ENCODE assay signal across 1 cellular context in the genomic region with DNA sequence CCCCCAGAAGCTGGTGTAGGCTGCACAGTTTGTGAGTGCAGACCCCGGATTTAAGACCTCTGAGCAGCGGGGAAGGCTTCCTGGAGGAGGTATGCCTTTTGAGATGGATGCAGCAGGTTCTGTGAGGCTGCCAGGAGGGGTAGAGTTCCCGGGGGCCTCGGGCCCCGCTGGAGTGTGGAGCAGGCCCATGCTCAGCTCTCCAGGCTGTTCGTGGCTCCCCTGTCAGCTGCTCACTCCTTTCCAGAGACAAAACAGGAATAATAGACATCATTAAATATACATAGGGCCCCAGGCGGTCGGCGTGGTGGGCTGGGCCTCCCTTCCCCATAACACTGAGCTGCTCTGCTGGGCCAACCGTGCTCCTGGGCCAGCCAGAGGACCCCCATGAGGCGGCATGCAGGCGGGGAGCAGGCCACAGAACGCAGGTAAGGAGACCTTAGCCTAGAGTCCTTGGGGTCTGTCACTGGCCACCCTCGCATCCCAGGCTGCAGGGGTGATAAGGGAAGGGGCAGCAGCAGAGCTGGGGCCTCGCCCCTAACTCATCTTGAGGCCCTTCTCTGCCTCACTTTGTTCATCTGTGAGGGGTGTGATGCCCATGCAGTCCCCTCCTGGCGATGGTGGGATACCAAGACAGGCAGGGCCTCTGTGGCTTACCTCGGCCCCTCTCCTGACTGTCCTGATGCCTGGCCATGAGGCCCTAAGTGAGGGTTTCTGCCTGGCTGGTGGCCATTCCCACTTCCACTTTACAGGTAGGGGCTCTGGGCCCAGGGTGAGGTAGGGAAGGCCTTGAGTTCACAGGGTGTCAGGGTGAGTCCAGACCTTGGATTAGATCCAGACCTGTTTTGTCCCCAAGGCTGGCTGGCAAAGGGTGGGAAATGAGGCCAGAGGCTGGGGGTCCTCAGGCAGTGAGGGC.
TF ChIP-seq lines count a peak whose summit lies in the region.

A gene with protein sequence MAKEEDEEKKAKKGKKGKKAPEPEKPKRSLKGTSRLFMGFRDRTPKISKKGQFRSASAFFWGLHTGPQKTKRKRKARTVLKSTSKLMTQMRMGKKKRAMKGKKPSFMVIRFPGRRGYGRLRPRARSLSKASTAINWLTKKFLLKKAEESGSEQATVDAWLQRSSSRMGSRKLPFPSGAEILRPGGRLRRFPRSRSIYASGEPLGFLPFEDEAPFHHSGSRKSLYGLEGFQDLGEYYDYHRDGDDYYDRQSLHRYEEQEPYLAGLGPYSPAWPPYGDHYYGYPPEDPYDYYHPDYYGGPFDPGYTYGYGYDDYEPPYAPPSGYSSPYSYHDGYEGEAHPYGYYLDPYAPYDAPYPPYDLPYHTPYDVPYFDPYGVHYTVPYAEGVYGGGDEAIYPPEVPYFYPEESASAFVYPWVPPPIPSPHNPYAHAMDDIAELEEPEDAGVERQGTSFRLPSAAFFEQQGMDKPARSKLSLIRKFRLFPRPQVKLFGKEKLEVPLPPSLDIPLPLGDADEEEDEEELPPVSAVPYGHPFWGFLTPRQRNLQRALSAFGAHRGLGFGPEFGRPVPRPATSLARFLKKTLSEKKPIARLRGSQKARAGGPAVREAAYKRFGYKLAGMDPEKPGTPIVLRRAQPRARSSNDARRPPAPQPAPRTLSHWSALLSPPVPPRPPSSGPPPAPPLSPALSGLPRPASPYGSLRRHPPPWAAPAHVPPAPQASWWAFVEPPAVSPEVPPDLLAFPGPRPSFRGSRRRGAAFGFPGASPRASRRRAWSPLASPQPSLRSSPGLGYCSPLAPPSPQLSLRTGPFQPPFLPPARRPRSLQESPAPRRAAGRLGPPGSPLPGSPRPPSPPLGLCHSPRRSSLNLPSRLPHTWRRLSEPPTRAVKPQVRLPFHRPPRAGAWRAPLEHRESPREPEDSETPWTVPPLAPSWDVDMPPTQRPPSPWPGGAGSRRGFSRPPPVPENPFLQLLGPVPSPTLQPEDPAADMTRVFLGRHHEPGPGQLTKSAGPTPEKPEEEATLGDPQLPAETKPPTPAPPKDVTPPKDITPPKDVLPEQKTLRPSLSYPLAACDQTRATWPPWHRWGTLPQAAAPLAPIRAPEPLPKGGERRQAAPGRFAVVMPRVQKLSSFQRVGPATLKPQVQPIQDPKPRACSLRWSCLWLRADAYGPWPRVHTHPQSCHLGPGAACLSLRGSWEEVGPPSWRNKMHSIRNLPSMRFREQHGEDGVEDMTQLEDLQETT (N-terminal part only) (plus strand): TSS at position 357 of the 913 bp plus-strand sequence. CDS start 10,045 bp downstream, outside the sequence.

TF ChIP-seq in WTC11, 78 proteins besides CTCF, POLR2A, EP300 and RAD21 (continued from another document):
- TF ChIP-seq, protein P1, sequence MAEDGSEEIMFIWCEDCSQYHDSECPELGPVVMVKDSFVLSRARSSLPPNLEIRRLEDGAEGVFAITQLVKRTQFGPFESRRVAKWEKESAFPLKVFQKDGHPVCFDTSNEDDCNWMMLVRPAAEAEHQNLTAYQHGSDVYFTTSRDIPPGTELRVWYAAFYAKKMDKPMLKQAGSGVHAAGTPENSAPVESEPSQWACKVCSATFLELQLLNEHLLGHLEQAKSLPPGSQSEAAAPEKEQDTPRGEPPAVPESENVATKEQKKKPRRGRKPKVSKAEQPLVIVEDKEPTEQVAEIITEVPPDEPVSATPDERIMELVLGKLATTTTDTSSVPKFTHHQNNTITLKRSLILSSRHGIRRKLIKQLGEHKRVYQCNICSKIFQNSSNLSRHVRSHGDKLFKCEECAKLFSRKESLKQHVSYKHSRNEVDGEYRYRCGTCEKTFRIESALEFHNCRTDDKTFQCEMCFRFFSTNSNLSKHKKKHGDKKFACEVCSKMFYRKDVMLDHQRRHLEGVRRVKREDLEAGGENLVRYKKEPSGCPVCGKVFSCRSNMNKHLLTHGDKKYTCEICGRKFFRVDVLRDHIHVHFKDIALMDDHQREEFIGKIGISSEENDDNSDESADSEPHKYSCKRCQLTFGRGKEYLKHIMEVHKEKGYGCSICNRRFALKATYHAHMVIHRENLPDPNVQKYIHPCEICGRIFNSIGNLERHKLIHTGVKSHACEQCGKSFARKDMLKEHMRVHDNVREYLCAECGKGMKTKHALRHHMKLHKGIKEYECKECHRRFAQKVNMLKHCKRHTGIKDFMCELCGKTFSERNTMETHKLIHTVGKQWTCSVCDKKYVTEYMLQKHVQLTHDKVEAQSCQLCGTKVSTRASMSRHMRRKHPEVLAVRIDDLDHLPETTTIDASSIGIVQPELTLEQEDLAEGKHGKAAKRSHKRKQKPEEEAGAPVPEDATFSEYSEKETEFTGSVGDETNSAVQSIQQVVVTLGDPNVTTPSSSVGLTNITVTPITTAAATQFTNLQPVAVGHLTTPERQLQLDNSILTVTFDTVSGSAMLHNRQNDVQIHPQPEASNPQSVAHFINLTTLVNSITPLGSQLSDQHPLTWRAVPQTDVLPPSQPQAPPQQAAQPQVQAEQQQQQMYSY (CRISPR knock-in tag; IDR thresholded peaks at IDR 0.05): no peak
- TF ChIP-seq, protein P2, sequence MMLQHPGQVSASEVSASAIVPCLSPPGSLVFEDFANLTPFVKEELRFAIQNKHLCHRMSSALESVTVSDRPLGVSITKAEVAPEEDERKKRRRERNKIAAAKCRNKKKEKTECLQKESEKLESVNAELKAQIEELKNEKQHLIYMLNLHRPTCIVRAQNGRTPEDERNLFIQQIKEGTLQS (CRISPR knock-in tag; conservative IDR thresholded peaks at IDR 0.05): no peak
- TF ChIP-seq OVOL2 (CRISPR knock-in tag; IDR thresholded peaks at IDR 0.05; ENCODE audit: borderline replicate concordance) (no peak), ZNF671 (CRISPR knock-in tag; IDR thresholded peaks at IDR 0.05) (no peak), GTF2I (CRISPR knock-in tag; conservative IDR thresholded peaks at IDR 0.05) (no peak), MXD4 (CRISPR knock-in tag; IDR thresholded peaks at IDR 0.05; ENCODE audit: borderline replicate concordance) (no peak), ZNF121 (CRISPR knock-in tag; IDR thresholded peaks at IDR 0.05) (no peak), TP53 (CRISPR knock-in tag; IDR thresholded peaks at IDR 0.05) (no peak), ETV6 (CRISPR knock-in tag; IDR thresholded peaks at IDR 0.05) (no peak), ZNF263 (CRISPR knock-in tag; IDR thresholded peaks at IDR 0.05; ENCODE audit: low read depth) (no peak), FOXK1 (CRISPR knock-in tag; IDR thresholded peaks at IDR 0.05) (no peak), ZNF396 (CRISPR knock-in tag; IDR thresholded peaks at IDR 0.05; ENCODE audit: borderline replicate concordance) (no peak), NFYB (CRISPR knock-in tag; conservative IDR thresholded peaks at IDR 0.05; ENCODE audit: low read depth) (no peak)
- TF ChIP-seq, protein P3, sequence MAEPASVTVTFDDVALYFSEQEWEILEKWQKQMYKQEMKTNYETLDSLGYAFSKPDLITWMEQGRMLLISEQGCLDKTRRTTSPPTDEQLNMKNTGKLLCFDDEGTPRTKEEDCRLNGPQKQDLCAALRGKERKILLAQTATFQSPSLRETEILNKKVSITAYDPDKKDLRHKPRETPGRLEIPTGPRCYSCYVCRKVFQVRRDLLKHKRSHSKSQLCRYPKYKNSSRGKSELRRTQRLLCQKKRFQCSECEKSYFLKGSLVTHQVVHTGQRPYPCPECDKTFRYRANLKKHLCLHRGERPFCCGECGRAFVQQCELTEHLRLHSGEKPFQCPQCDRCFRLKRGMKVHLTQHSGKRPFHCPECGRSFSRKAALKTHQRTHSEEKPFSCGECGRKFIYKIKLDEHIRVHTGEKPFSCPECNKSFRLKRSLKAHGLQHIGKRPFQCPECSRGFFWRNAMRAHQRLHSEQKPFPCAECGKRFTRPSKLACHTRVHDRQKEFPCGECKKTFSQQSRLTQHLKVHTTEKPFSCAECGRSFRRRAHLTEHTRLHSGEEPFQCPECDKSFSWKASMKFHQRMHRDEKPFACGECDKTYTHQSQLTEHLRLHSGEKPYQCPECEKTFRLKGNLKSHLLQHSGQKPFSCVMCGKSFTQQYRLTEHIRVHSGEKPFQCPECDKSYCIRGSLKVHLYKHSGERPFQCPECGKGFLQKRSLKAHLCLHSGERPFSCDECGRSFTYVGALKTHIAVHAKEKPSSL (CRISPR knock-in tag; conservative IDR thresholded peaks at IDR 0.05): no peak
- TF ChIP-seq, protein P4, sequence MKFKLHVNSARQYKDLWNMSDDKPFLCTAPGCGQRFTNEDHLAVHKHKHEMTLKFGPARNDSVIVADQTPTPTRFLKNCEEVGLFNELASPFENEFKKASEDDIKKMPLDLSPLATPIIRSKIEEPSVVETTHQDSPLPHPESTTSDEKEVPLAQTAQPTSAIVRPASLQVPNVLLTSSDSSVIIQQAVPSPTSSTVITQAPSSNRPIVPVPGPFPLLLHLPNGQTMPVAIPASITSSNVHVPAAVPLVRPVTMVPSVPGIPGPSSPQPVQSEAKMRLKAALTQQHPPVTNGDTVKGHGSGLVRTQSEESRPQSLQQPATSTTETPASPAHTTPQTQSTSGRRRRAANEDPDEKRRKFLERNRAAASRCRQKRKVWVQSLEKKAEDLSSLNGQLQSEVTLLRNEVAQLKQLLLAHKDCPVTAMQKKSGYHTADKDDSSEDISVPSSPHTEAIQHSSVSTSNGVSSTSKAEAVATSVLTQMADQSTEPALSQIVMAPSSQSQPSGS (CRISPR knock-in tag; IDR thresholded peaks at IDR 0.05; ENCODE audit: borderline replicate concordance, low read depth): no peak
- TF ChIP-seq, protein P5, sequence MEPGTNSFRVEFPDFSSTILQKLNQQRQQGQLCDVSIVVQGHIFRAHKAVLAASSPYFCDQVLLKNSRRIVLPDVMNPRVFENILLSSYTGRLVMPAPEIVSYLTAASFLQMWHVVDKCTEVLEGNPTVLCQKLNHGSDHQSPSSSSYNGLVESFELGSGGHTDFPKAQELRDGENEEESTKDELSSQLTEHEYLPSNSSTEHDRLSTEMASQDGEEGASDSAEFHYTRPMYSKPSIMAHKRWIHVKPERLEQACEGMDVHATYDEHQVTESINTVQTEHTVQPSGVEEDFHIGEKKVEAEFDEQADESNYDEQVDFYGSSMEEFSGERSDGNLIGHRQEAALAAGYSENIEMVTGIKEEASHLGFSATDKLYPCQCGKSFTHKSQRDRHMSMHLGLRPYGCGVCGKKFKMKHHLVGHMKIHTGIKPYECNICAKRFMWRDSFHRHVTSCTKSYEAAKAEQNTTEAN (CRISPR knock-in tag; IDR thresholded peaks at IDR 0.05): no peak
- TF ChIP-seq, protein P6, sequence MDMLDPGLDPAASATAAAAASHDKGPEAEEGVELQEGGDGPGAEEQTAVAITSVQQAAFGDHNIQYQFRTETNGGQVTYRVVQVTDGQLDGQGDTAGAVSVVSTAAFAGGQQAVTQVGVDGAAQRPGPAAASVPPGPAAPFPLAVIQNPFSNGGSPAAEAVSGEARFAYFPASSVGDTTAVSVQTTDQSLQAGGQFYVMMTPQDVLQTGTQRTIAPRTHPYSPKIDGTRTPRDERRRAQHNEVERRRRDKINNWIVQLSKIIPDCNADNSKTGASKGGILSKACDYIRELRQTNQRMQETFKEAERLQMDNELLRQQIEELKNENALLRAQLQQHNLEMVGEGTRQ (CRISPR knock-in tag; IDR thresholded peaks at IDR 0.05): no peak
TF ChIP-seq in WTC11: peak in this region for 0.
